Comparison of ENCODE assay signal across 30 cellular contexts in the genomic region with DNA sequence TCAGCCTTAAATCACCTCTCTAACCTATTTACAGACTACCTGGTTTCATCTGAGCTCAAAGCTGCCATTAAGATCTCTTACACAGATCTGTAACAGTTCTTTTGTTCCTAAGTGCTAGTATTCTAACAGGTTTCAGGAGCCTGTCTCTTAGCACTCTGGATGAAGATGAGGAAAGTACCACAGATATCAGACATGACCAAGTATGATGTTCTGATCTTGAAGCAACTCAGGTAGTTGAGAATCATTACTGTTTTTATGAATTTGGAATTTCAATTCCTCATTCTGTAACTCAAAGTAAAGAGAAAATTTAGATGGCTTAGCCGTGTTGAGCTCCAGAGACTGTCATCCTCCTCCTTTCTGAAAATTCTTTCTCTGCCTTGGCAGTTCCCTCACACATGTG. TPM values are rescaled to one million over a fixed set of nuclear protein-coding genes. Genes with fewer than 3 reads are reported as not detected.
"Had no signal": no experiment of that assay in that cellular context is flagged by ENCODE, and none has a peak within 500 bp of the region (broad histone marks: within the 10 kb centered on the region; RNA-seq: fewer than 3 reads in every experiment).

No MANE protein-coding gene starts in this region.

- ATAC-seq: left colon; left lung; lower lobe of right lung; natural killer cell; right cardiac atrium; sciatic nerve; stimulated activated naive B cell treated with anti-CD40 and anti-IgM and Interleukin-4, amounts not matched to agents 10 μg/mL and 1 μg/mL and 100 μg/mL, for 72 hours; stimulated activated naive CD8-positive, alpha-beta T cell treated with anti-CD3 and anti-CD28 coated beads, Interleukin-15, Interleukin-2, amounts not matched to agents 100 U/mL and 50 U/mL, for 24 hours had no signal

- H3K4me3 Mint-ChIP-seq: immature natural killer cell; mesothelial cell of epicardium; naive B cell; natural killer cell; stimulated activated naive B cell treated with anti-CD40 and anti-IgM and Interleukin-4, amounts not matched to agents 10 μg/mL and 1 μg/mL and 100 μg/mL, for 72 hours had no signal

- H3K9me3 Mint-ChIP-seq: immature natural killer cell; mesothelial cell of epicardium; naive B cell; natural killer cell; stimulated activated naive B cell treated with anti-CD40 and anti-IgM and Interleukin-4, amounts not matched to agents 10 μg/mL and 1 μg/mL and 100 μg/mL, for 72 hours had no signal

- H3K27me3 Mint-ChIP-seq: naive B cell; stimulated activated naive B cell treated with anti-CD40 and anti-IgM and Interleukin-4, amounts not matched to agents 10 μg/mL and 1 μg/mL and 100 μg/mL, for 72 hours had no signal

- H3K9me3 ChIP-seq: left lung, lower lobe of right lung, ovary, prostate gland, stomach, testis, thyroid gland, transverse colon, upper lobe of left lung, vagina had no signal

- H3K4me1 Mint-ChIP-seq: mesothelial cell of epicardium, naive B cell had no signal

- H3K27ac Mint-ChIP-seq: immature natural killer cell; mesothelial cell of epicardium; natural killer cell; stimulated activated naive B cell treated with anti-CD40 and anti-IgM and Interleukin-4, amounts not matched to agents 10 μg/mL and 1 μg/mL and 100 μg/mL, for 72 hours had no signal

- H3K4me3 ChIP-seq: left lung, lower lobe of right lung, ovary, prostate gland, skin epidermis, stomach, testis, thyroid gland, transverse colon, upper lobe of left lung, vagina had no signal

- H3K4me1 ChIP-seq: left lung, lower lobe of right lung, prostate gland, stomach, testis, thyroid gland, vagina had no signal

- DNase-seq: hypothalamus; immature natural killer cell; kidney; left colon; left lung; lower lobe of right lung; mammary epithelial cell; mesendoderm; naive B cell; natural killer cell; ovary; retina; right cardiac atrium; stimulated activated CD4-positive, alpha-beta T cell treated with anti-CD3 and anti-CD28 coated beads, Interleukin-12 subunit alpha, Interleukin-12 subunit beta, amount 100 ng/mL, for 4 hours; stimulated activated CD4-positive, alpha-beta T cell treated with anti-CD3 and anti-CD28 coated beads, Interleukin-15, amount 100 ng/mL, for 24 hours; stimulated activated CD4-positive, alpha-beta T cell treated with anti-CD3 and anti-CD28 coated beads, Interleukin-2, amount 100 ng/mL, for 24 hours; stimulated activated CD4-positive, alpha-beta T cell treated with anti-CD3 and anti-CD28 coated beads, Interleukin-4, amount 100 ng/mL, for 1 hour; stimulated activated naive B cell treated with anti-CD40 and anti-IgM and Interleukin-4, amounts not matched to agents 10 μg/mL and 1 μg/mL and 100 μg/mL, for 72 hours; stimulated activated naive CD8-positive, alpha-beta T cell treated with anti-CD3 and anti-CD28 coated beads, Interleukin-15, Interleukin-2, amounts not matched to agents 100 U/mL and 50 U/mL, for 24 hours; stomach; testis; thyroid gland; transverse colon; upper lobe of left lung had no signal

- H3K27me3 ChIP-seq: left lung, ovary, stomach, testis, thyroid gland, transverse colon, upper lobe of left lung, vagina had no signal

- H3K27ac ChIP-seq: left lung, lower lobe of right lung, ovary, prostate gland, skin epidermis, stomach, testis, thyroid gland, transverse colon, upper lobe of left lung, vagina had no signal

- H3K36me3 ChIP-seq: ovary, prostate gland had no signal

RNA-seq across cellular contexts. Expression of a gene that starts 36.0 kb away (rescaled TPM):
- total RNA-seq: mesothelial cell of epicardium, vagina had no signal
- polyA plus RNA-seq: immature natural killer cell, mammary epithelial cell, neural cell had no signal
